ENCODE assay signal across 23 cellular contexts in the genomic region with DNA sequence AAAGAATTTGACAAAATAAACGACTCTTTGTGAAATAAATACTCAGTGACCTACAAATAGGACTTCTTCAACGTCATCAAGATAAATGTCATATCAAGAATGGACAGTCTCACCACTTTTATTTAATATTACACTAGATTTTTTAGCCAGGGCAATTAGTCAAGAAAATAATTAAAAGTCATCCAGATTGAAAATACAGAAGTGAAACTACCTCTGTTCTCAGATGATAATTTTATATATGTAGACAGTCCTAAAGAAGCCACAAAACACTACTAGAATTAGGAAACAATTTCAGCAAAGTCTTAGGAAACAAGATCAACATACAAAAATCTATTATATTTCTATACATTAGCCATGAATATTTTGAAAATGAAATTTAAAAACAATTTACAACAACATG.
DNase-seq lines count a peak whose midpoint lies in the region; ATAC-seq and FAIRE-seq lines count a peak whose summit lies in the region.
"Had no signal": no experiment of that assay in that cellular context is flagged by ENCODE, and none has a peak within 500 bp of the region (broad histone marks: within the 10 kb centered on the region; RNA-seq: fewer than 3 reads in every experiment).

No MANE protein-coding gene starts in this region.

- peak; percentile 8 for FAIRE-seq in frontal cortex (lab: Jason Lieb, UNC)
- FAIRE-seq: A549, G401.6, GM18507, GM19239, H1 had no signal

- DNase-seq in SIG-M5 treated with dmso at 0.1 percent for 504 hours (lab: John Stamatoyannopoulos, UW; ENCODE audit: unreplicated experiment) (peak; percentile 1), SIG-M5 (lab: John Stamatoyannopoulos, UW) (no peak), NAMALWA (ENCODE audit: low spot score) (peak; percentile 1), NOMO-1 treated with dmso at 0.1 percent for 144 hours (lab: John Stamatoyannopoulos, UW; ENCODE audit: unreplicated experiment) (peak; percentile 13), frontal cortex (ENCODE audit: low spot score in 2 of 2) (no peak), pons (ENCODE audit: low spot score) (no peak), amniotic stem cell (lab: John Stamatoyannopoulos, UW) (no peak)
- DNase-seq: 8988T; ACHN; C1 segment of cervical spinal cord; Calu3; CD4-positive, alpha-beta memory T cell; COR-L47; DMS53; DND-41; GM23248; HFFc6 had no signal

- ATAC-seq in HG03095 (IDR thresholded peaks at IDR 0.05; ENCODE audit: unreplicated experiment) = no peak
- ATAC-seq: A549 had no signal

Comparison
In these comparisons a context has a peak if more than half of its experiments do, and no peak if none do; other contexts are left out.
1. DNase-seq: peak in SIG-M5 treated with dmso at 0.1 percent for 504 hours (single experiment), NAMALWA (single experiment) and NOMO-1 treated with dmso at 0.1 percent for 144 hours (single experiment); none in SIG-M5 (single experiment), frontal cortex (0 of 2), pons (single experiment) and amniotic stem cell (single experiment).